20 cellular contexts compared by ENCODE assay signal in genomic region chr10:43946445-43946844, GRCh38.
"Had no signal": no experiment of that assay in that cellular context is flagged by ENCODE, and none has a peak within 500 bp of the region (broad histone marks: within the 10 kb centered on the region; RNA-seq: fewer than 3 reads in every experiment).

No MANE protein-coding gene starts in this region.

- H3K4me1 ChIP-seq: neural progenitor cell, prostate gland, right lobe of liver, tibial artery had no signal

- H3K27ac ChIP-seq: hepatocyte, neural progenitor cell, ovary, prostate gland, right lobe of liver, tibial artery, upper lobe of left lung had no signal

- DNase-seq: dermis blood vessel endothelial cell; erythroblast; foreskin melanocyte; kidney glomerular epithelial cell; mammary epithelial cell; nucleus accumbens; stimulated activated CD4-positive, alpha-beta T cell treated with anti-CD3 and anti-CD28 coated beads, Interleukin-15, amount 100 ng/mL, for 24 hours; stimulated activated CD4-positive, alpha-beta T cell treated with anti-CD3 and anti-CD28 coated beads, Interleukin-1b, Interleukin-23, amount 100 ng/mL, for 48 hours; stimulated activated CD4-positive, alpha-beta T cell treated with anti-CD3 and anti-CD28 coated beads, Interleukin-4, amount 100 ng/mL, for 24 hours; tibial artery; upper lobe of left lung had no signal

- H3K27ac Mint-ChIP-seq: mesothelial cell of epicardium; natural killer cell treated with Interleukin-12 subunit alpha and Interleukin-12 subunit beta and Interleukin-15 and Interleukin-18, amount 100 ng/mL, for 72 hours; neural progenitor cell; stimulated activated memory B cell treated with anti-CD40 and anti-IgM and Interleukin-4, amounts not matched to agents 10 μg/mL and 1 μg/mL and 100 μg/mL, for 72 hours; stimulated activated naive CD8-positive, alpha-beta T cell treated with anti-CD3 and anti-CD28 coated beads, Interleukin-15, Interleukin-2, amounts not matched to agents 100 ng/mL and 50 ng/mL, for 24 hours had no signal

- H3K36me3 Mint-ChIP-seq: mesothelial cell of epicardium; natural killer cell treated with Interleukin-12 subunit alpha and Interleukin-12 subunit beta and Interleukin-15 and Interleukin-18, amount 100 ng/mL, for 72 hours; neural progenitor cell; stimulated activated memory B cell treated with anti-CD40 and anti-IgM and Interleukin-4, amounts not matched to agents 10 μg/mL and 1 μg/mL and 100 μg/mL, for 72 hours had no signal

- H3K9me3 Mint-ChIP-seq: natural killer cell treated with Interleukin-12 subunit alpha and Interleukin-12 subunit beta and Interleukin-15 and Interleukin-18, amount 100 ng/mL, for 72 hours; neural progenitor cell had no signal

- H3K4me3 ChIP-seq: hepatocyte, neural progenitor cell, ovary, prostate gland, right lobe of liver, tibial artery, upper lobe of left lung had no signal

- H3K4me1 Mint-ChIP-seq: stimulated activated memory B cell treated with anti-CD40 and anti-IgM and Interleukin-4, amounts not matched to agents 10 μg/mL and 1 μg/mL and 100 μg/mL, for 72 hours had no signal

- ATAC-seq: natural killer cell treated with Interleukin-12 subunit alpha and Interleukin-12 subunit beta and Interleukin-15 and Interleukin-18, amount 100 ng/mL, for 72 hours; right lobe of liver; stimulated activated memory B cell treated with anti-CD40 and anti-IgM and Interleukin-4, amounts not matched to agents 10 μg/mL and 1 μg/mL and 100 μg/mL, for 72 hours had no signal

- H3K9me3 ChIP-seq: ovary, prostate gland, right lobe of liver, tibial artery, upper lobe of left lung had no signal

- H3K27me3 Mint-ChIP-seq: stimulated activated memory B cell treated with anti-CD40 and anti-IgM and Interleukin-4, amounts not matched to agents 10 μg/mL and 1 μg/mL and 100 μg/mL, for 72 hours had no signal

- H3K27me3 ChIP-seq: hepatocyte, neural progenitor cell, ovary, right lobe of liver, tibial artery, upper lobe of left lung had no signal

- H3K4me3 Mint-ChIP-seq: mesothelial cell of epicardium; natural killer cell treated with Interleukin-12 subunit alpha and Interleukin-12 subunit beta and Interleukin-15 and Interleukin-18, amount 100 ng/mL, for 72 hours; neural progenitor cell; stimulated activated memory B cell treated with anti-CD40 and anti-IgM and Interleukin-4, amounts not matched to agents 10 μg/mL and 1 μg/mL and 100 μg/mL, for 72 hours; stimulated activated naive CD8-positive, alpha-beta T cell treated with anti-CD3 and anti-CD28 coated beads, Interleukin-15, Interleukin-2, amounts not matched to agents 100 ng/mL and 50 ng/mL, for 24 hours had no signal

- H3K36me3 ChIP-seq: neural progenitor cell, ovary, prostate gland, right lobe of liver, tibial artery, upper lobe of left lung had no signal
